In the genomic region with DNA sequence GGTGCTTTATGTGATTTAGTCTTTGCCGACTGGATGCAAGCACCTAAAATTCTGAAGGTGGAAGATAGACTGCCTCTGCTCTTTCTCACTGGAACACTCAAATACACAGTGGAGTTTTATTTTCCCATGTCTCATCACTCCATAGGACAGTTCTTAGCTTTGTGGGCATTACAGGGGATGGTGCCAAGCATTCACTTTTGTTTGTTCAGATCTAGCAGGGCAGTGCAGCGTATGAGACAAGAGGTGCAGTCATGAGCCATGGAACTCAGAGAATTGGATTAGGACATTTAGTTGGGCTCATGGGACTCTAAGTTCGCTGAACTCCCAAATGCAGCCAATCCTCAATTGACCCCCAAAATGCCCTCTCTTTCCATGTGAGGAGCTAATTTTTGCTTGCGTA, we compare ENCODE assay signal across 25 cellular contexts.
DNase-seq lines count a peak whose midpoint lies in the region; ATAC-seq and TF ChIP-seq lines count a peak whose summit lies in the region.
"Had no signal": no experiment of that assay in that cellular context is flagged by ENCODE, and none has a peak within 500 bp of the region (broad histone marks: within the 10 kb centered on the region; RNA-seq: fewer than 3 reads in every experiment).

No MANE protein-coding gene starts in this region.

- H3K4me3 ChIP-seq in dorsolateral prefrontal cortex = peak overlapping the region in 4 of 59 donors; percentile 8 to 37 (median 26)
- H3K4me3 ChIP-seq: GM12878, GM23338, HAP-1, SK-N-MC had no signal

- ATAC-seq in Right ventricle myocardium inferior = no peak
- ATAC-seq: CD8-positive, alpha-beta T cell; GM12878; GM23338 had no signal

- H3K27ac ChIP-seq in dorsolateral prefrontal cortex = peak overlapping the region in 44 of 59 donors; percentile 5 to 82 (median 54)
- H3K27ac ChIP-seq: C4-2B, KMS-11, SK-N-MC had no signal

- H3K27me3 ChIP-seq in dorsolateral prefrontal cortex = peaks cover 0 to 9% (median 0%) of the 10 kb centered on the region in 45 donors

- intact Hi-C loops in dorsolateral prefrontal cortex (cut with DNase I) = no loop called here
- intact Hi-C loops in Right ventricle myocardium inferior (cut with DNase I) = no loop called here

- peak in 1 of 56 donors; percentile 22 for TF ChIP-seq CTCF in dorsolateral prefrontal cortex (IDR thresholded peaks at IDR 0.05 in 54 of 56, conservative IDR thresholded peaks at IDR 0.05 in 2 of 56; ENCODE audit: low read depth in 1 of 56, partially characterized antibody in 56 of 56)

- DNase-seq in dorsolateral prefrontal cortex (peak in 3 of 10 donors; percentile 15 to 64 (median 64)), medulla oblongata (ENCODE audit: extremely low spot score) (peak; percentile 71), putamen (ENCODE audit: low spot score) (peak; percentile 66), SK-N-DZ (ENCODE audit: low spot score) (no peak), retina (no peak), Right ventricle myocardium inferior (ENCODE audit: missing footprints) (no peak), NCI-H226 (no peak)
- DNase-seq: Caco-2; CD8-positive, alpha-beta T cell; GDM1; HFFc6; MM.1S; NCI-H2029; NCI-H446 treated with DMSO at 0.1 percent for 48 hours; NCI-H526; NCI-H82; NK-92 treated with Interleukin-12 subunit alpha and Interleukin-12 subunit beta, amount 100 ng/mL, for 24 hours; RPMI8226; SHP77 had no signal

Comparison
In these comparisons a context has a peak if more than half of its experiments do, and no peak if none do; other contexts are left out.
1. DNase-seq: peak in medulla oblongata (single experiment) and putamen (single experiment); none in SK-N-DZ (single experiment), retina (single experiment), Right ventricle myocardium inferior (single experiment) and NCI-H226 (single experiment).